In the genomic region with DNA sequence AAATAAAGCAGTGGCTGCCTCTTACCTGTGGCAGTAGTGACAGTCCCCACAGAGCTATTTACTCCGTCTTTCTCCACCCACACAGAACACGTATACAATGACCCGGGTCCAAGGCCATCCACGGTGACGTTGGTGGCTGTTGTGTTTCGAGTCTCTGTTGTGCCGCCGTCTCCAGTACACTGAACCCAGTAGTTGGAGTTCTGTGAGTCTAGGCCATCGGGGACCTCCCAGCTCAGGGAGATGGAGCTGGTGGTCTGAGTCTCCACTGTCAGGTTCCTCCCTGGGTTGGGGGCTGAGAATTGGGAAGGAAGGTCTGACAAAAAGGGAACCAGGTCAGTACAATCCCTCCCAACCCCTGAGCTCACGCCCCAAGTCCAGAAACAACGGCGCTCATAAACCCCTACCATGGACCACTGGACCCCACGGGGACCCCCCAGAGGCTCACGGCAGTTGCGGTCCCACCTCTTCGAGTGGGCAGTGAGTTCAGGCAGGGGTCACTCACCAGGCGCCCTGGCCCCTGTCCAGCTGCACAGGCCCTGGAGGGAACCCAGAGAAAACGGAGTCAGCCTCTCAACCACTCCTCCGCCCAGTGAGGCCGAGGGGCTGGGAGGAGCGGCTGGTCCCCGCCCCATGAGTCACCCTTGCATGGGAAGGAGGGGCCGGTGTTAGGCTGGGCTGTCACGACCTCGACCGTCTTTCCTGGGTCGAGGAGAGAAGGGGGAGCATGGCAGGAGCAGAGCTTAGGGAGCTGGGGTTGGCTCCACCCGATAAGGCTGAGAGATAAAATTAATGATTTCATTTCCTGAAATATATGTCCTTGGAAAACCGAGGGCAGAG, we compare ENCODE assay signal across 1 cellular context.
TF ChIP-seq lines count a peak whose summit lies in the region.

No MANE protein-coding gene starts in this region.

TF ChIP-seq in H1, 55 proteins besides CTCF, POLR2A, EP300 and RAD21:
- TF ChIP-seq CHD2 (IDR thresholded peaks at IDR 0.05; ENCODE audit: low read length) (no peak), GABPA (IDR thresholded peaks at IDR 0.05; ENCODE audit: borderline replicate concordance, insufficient read depth, low read length) (no peak), ASH2L (IDR thresholded peaks at IDR 0.05; ENCODE audit: low read length) (no peak), CHD1 (IDR thresholded peaks at IDR 0.05; ENCODE audit: low read depth, low read length) (no peak), CBX5 (IDR thresholded peaks at IDR 0.05; ENCODE audit: low read depth, low read length) (no peak), SP2 (IDR thresholded peaks at IDR 0.05; ENCODE audit: low read length) (no peak), TAF1 (IDR thresholded peaks at IDR 0.05; ENCODE audit: low read depth, low read length) (0 out of 2 replicates have a peak, but pooled peaks have one; percentile 38), SP4 (IDR thresholded peaks at IDR 0.05; ENCODE audit: low read length) (no peak), CBX8 (IDR thresholded peaks at IDR 0.05; ENCODE audit: borderline replicate concordance, low read depth, low read length) (no peak), POLR2AphosphoS5 (IDR thresholded peaks at IDR 0.05; ENCODE audit: low read depth, low read length) (no peak), JUND (IDR thresholded peaks at IDR 0.05; ENCODE audit: low read length) (peak; percentile 95), JUN (IDR thresholded peaks at IDR 0.05; ENCODE audit: low read depth, low read length) (0 out of 2 replicates have a peak, but pooled peaks have one; percentile 57), MAFK (IDR thresholded peaks at IDR 0.05; ENCODE audit: low read depth, low read length) (no peak), SIRT6 (IDR thresholded peaks at IDR 0.05; ENCODE audit: low read length) (no peak), SUZ12 (IDR thresholded peaks at IDR 0.05; ENCODE audit: low read length) (no peak), KDM4A (IDR thresholded peaks at IDR 0.05; ENCODE audit: low read depth, low read length, severe bottlenecking) (no peak), PHF8 (conservative IDR thresholded peaks at IDR 0.05; ENCODE audit: low read depth, low read length) (no peak), TBP (IDR thresholded peaks at IDR 0.05; ENCODE audit: low read depth, low read length) (peak; percentile 40; the same call in 1 of the 2 replicates), POU5F1 (IDR thresholded peaks at IDR 0.05; ENCODE audit: low read depth, low read length) (no peak), SIX5 (IDR thresholded peaks at IDR 0.05; ENCODE audit: low read depth, low read length) (no peak), SRF (IDR thresholded peaks at IDR 0.05; ENCODE audit: low read depth, low read length) (no peak)
- TF ChIP-seq, protein P1, sequence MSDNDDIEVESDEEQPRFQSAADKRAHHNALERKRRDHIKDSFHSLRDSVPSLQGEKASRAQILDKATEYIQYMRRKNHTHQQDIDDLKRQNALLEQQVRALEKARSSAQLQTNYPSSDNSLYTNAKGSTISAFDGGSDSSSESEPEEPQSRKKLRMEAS (IDR thresholded peaks at IDR 0.05) = peak; percentile 24; the same call in 1 of the 2 replicates
- TF ChIP-seq, protein P2, sequence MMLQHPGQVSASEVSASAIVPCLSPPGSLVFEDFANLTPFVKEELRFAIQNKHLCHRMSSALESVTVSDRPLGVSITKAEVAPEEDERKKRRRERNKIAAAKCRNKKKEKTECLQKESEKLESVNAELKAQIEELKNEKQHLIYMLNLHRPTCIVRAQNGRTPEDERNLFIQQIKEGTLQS (IDR thresholded peaks at IDR 0.05; ENCODE audit: insufficient read depth, low read depth, low read length) = 0 out of 2 replicates have a peak, but pooled peaks have one; percentile 27
